In genomic region chr12:77102123-77102522, GRCh38 we compare ENCODE assay signal across 18 cellular contexts. TPM values are rescaled to one million over a fixed set of nuclear protein-coding genes. Genes with fewer than 3 reads are reported as not detected.
A peak's percentile ranks its signal among the peaks of the same experiment; 100 is the strongest.
DNase-seq lines count a peak whose midpoint lies in the region; ATAC-seq, FAIRE-seq and TF ChIP-seq lines count a peak whose summit lies in the region.
"Had no signal": no experiment of that assay in that cellular context is flagged by ENCODE, and none has a peak within 500 bp of the region (broad histone marks: within the 10 kb centered on the region; RNA-seq: fewer than 3 reads in every experiment).

No MANE protein-coding gene starts in this region.

- H3K36me3 Mint-ChIP-seq in astrocyte (ENCODE audit: low read depth, unreplicated experiment) = no peaks in the 10 kb centered on the region
- no peaks in the 10 kb centered on the region for H3K36me3 Mint-ChIP-seq in activated T-cell treated with anti-CD3 and anti-CD28 coated beads, Interleukin-2, amount 50 U/mL, for 24 hours (ENCODE audit: low read depth)
- H3K36me3 Mint-ChIP-seq: CD8-positive, alpha-beta T cell had no signal

- intact Hi-C loops in HCT116 (cut with micrococcal nuclease) = no loop called here

- DNase-seq in HCT116 (ENCODE audit: low read depth, low spot score) (no peak), astrocyte (ENCODE audit: low read depth) (no peak), iris pigment epithelial cell (ENCODE audit: low read depth) (peak; percentile 45), NCI-H1417 (lab: John Stamatoyannopoulos, UW) (no peak), glomerular visceral epithelial cell (ENCODE audit: extremely low spot score) (no peak), NOMO-1 treated with DMSO at 0.1 percent for 48 hours (lab: John Stamatoyannopoulos, UW; ENCODE audit: unreplicated experiment) (no peak)
- DNase-seq in activated T-cell treated with anti-CD3 and anti-CD28 coated beads, Interleukin-2, amount 50 U/mL, for 24 hours = no peak
- DNase-seq: CD8-positive, alpha-beta T cell; NCI-H1105 treated with DMSO at 0.1 percent for 48 hours; NCI-H1694 treated with DMSO at 0.1 percent for 48 hours; NCI-H2227 treated with DMSO at 0.1 percent for 48 hours; NCI-H510A treated with DMSO at 0.1 percent for 48 hours; NCI-H774; RPMI8226; SIG-M5 had no signal

- no peak overlapping the region for H3K27ac Mint-ChIP-seq in astrocyte (ENCODE audit: unreplicated experiment)
- H3K27ac Mint-ChIP-seq in activated T-cell treated with anti-CD3 and anti-CD28 coated beads, Interleukin-2, amount 50 U/mL, for 24 hours = no peak overlapping the region
- H3K27ac Mint-ChIP-seq: CD8-positive, alpha-beta T cell had no signal

- H2AFZ ChIP-seq in ACC112 (ENCODE audit: low read length, unreplicated experiment) (peak overlapping the region; percentile 47), HCT116 (ENCODE audit: low read depth, low read length, poor library complexity, severe bottlenecking) (peak overlapping the region; percentile 83), astrocyte (ENCODE audit: low read depth, low read length) (no peak overlapping the region)

- H3K9ac ChIP-seq in HCT116 (ENCODE audit: low read length) (no peak overlapping the region), astrocyte (ENCODE audit: low read length) (no peak overlapping the region)
- H3K9ac ChIP-seq: BLaER1 treated with 17β-estradiol and CSF1 and Interleukin-3, amounts not matched to agents 10 nM and 100 nM had no signal

- H3K27ac ChIP-seq in ACC112 (ENCODE audit: low read depth, low read length) (peak overlapping the region; percentile 84), HCT116 (ENCODE audit: low read depth, low read length) (no peak overlapping the region), astrocyte (ENCODE audit: low read depth, low read length) (peak overlapping the region; percentile 39)
- H3K27ac ChIP-seq: BLaER1 treated with 17β-estradiol and CSF1 and Interleukin-3, amounts not matched to agents 10 nM and 100 nM had no signal

- H3K9me2 ChIP-seq in HCT116 (ENCODE audit: insufficient read depth) = no peaks in the 10 kb centered on the region

- no peaks in the 10 kb centered on the region for H3K27me3 Mint-ChIP-seq in astrocyte (ENCODE audit: low read depth, unreplicated experiment)
- H3K27me3 Mint-ChIP-seq in activated T-cell treated with anti-CD3 and anti-CD28 coated beads, Interleukin-2, amount 50 U/mL, for 24 hours = peaks cover 12% of the 10 kb centered on the region

- CTCF ChIA-PET in HCT116 (lab: Charles Lee) = interaction anchor here (1.2 kb wide), 1 partner anchor 91 kb away, joined by 4 read pairs; no protein-coding TSS in a partner anchor

- no peak for TF ChIP-seq POLR2A in HCT116 (IDR thresholded peaks at IDR 0.05; ENCODE audit: borderline replicate concordance, extremely low read depth, insufficient read depth, insufficient read length)

- POLR2A ChIA-PET in HCT116 (lab: Charles Lee) = interaction anchor here (0.7 kb wide), 1 partner anchor 17 kb away, joined by 3 read pairs; no protein-coding TSS in a partner anchor

- TF ChIP-seq CTCF in HCT116 (IDR thresholded peaks at IDR 0.05 in 2 of 3, conservative IDR thresholded peaks at IDR 0.05 in 1 of 3; ENCODE audit: borderline replicate concordance in 1 of 3, insufficient read depth in 1 of 3, low read depth in 2 of 3, low read length in 2 of 3) = no peak
- no peak for TF ChIP-seq CTCF in astrocyte (IDR thresholded peaks at IDR 0.05; ENCODE audit: insufficient read depth, low read depth, low read length)

- no TSS peak for BruUV-seq in HCT116 (replicated peaks; lab: Mats Ljungman, UMichigan)

- no peak for ATAC-seq in HCT116
- ATAC-seq: CD8-positive, alpha-beta T cell had no signal

- RAD21 ChIA-PET in HCT116 (lab: Charles Lee; ENCODE audit: low non-redundant PET in 1 of 2, low total read pairs in 2 of 2, uncharacterized antibody in 2 of 2, unreplicated experiment in 2 of 2) = no interaction called here

- H3K4me2 ChIP-seq in HCT116 (ENCODE audit: low read length) (peak overlapping the region; percentile 44), astrocyte (ENCODE audit: low read length) (peak overlapping the region; percentile 63)
- H3K4me2 ChIP-seq: BLaER1 treated with 17β-estradiol and CSF1 and Interleukin-3, amounts not matched to agents 10 nM and 100 nM had no signal

- H3K4me1 ChIP-seq in ACC112 (ENCODE audit: control insufficient read depth, insufficient read depth, low read length, unreplicated experiment) (peaks cover 37% of the 10 kb centered on the region), HCT116 (ENCODE audit: control insufficient read depth in 1 of 2, insufficient read depth in 2 of 2, low read length in 2 of 2) (peaks cover 0 to 29% of the 10 kb centered on the region in 2 experiments; a peak in 2 of 4 replicates), astrocyte (ENCODE audit: insufficient read depth, low read length) (peaks cover 26% of the 10 kb centered on the region)
- H3K4me1 ChIP-seq: BLaER1 treated with 17β-estradiol and CSF1 and Interleukin-3, amounts not matched to agents 10 nM and 100 nM had no signal

- TF ChIP-seq RAD21 in HCT116 (IDR thresholded peaks at IDR 0.05; ENCODE audit: low read depth) = no peak

- no peaks in the 10 kb centered on the region for H3K27me3 ChIP-seq in ACC112 (ENCODE audit: insufficient read depth, low read length)
- no peaks in the 10 kb centered on the region for H3K27me3 ChIP-seq in HCT116 (ENCODE audit: insufficient read depth, low read length)
- H3K27me3 ChIP-seq in astrocyte (ENCODE audit: insufficient read depth, low read length) = no peaks in the 10 kb centered on the region
- H3K27me3 ChIP-seq: BLaER1 treated with 17β-estradiol and CSF1 and Interleukin-3, amounts not matched to agents 10 nM and 100 nM had no signal

- H3K4me3 Mint-ChIP-seq in astrocyte (ENCODE audit: unreplicated experiment) = no peak overlapping the region
- no peak overlapping the region for H3K4me3 Mint-ChIP-seq in activated T-cell treated with anti-CD3 and anti-CD28 coated beads, Interleukin-2, amount 50 U/mL, for 24 hours
- H3K4me3 Mint-ChIP-seq: CD8-positive, alpha-beta T cell had no signal

- H3K79me2 ChIP-seq in ACC112 (ENCODE audit: control insufficient read depth, insufficient read depth, low read length, unreplicated experiment) (no peaks in the 10 kb centered on the region), HCT116 (ENCODE audit: insufficient read depth, low read length) (no peaks in the 10 kb centered on the region), astrocyte (ENCODE audit: insufficient read depth, low read length) (no peaks in the 10 kb centered on the region)

- H3K36me3 ChIP-seq in ACC112 (ENCODE audit: insufficient read depth, low read length) = no peaks in the 10 kb centered on the region
- H3K36me3 ChIP-seq in HCT116 (ENCODE audit: control insufficient read depth in 1 of 2, insufficient read depth in 2 of 2, low read length in 2 of 2) = no peaks in the 10 kb centered on the region
- no peaks in the 10 kb centered on the region for H3K36me3 ChIP-seq in astrocyte (ENCODE audit: insufficient read depth, low read length)
- H3K36me3 ChIP-seq: BLaER1 treated with 17β-estradiol and CSF1 and Interleukin-3, amounts not matched to agents 10 nM and 100 nM had no signal

- H3K9me3 Mint-ChIP-seq in astrocyte (ENCODE audit: unreplicated experiment) = peaks cover 3% of the 10 kb centered on the region
- H3K9me3 Mint-ChIP-seq in activated T-cell treated with anti-CD3 and anti-CD28 coated beads, Interleukin-2, amount 50 U/mL, for 24 hours = no peaks in the 10 kb centered on the region
- H3K9me3 Mint-ChIP-seq: CD8-positive, alpha-beta T cell had no signal

- H3K9me3 ChIP-seq in HCT116 (ENCODE audit: control insufficient read depth in 1 of 2, insufficient read depth in 1 of 2, low read depth in 1 of 2, low read length in 2 of 2) = no peaks in the 10 kb centered on the region
- H3K9me3 ChIP-seq in astrocyte (ENCODE audit: insufficient read depth, low read depth, low read length) = no peaks in the 10 kb centered on the region
- H3K9me3 ChIP-seq: BLaER1 treated with 17β-estradiol and CSF1 and Interleukin-3, amounts not matched to agents 10 nM and 100 nM had no signal

- no peak for FAIRE-seq in astrocyte (lab: Jason Lieb, UNC)
- FAIRE-seq: GM12892 had no signal

- peaks cover 24% of the 10 kb centered on the region for H3K4me1 Mint-ChIP-seq in astrocyte (ENCODE audit: low read depth, unreplicated experiment)
- no peaks in the 10 kb centered on the region for H3K4me1 Mint-ChIP-seq in activated T-cell treated with anti-CD3 and anti-CD28 coated beads, Interleukin-2, amount 50 U/mL, for 24 hours (ENCODE audit: low read depth)

- H3K4me3 ChIP-seq in ACC112 (ENCODE audit: low read depth, low read length) (peak overlapping the region; percentile 46), HCT116 (replicated peaks in 1 of 2; ENCODE audit: low read depth in 1 of 2, low read length in 2 of 2) (no peak overlapping the region), astrocyte (ENCODE audit: insufficient read depth, low read depth, low read length) (no peak overlapping the region)
- H3K4me3 ChIP-seq: BLaER1 treated with 17β-estradiol and CSF1 and Interleukin-3, amounts not matched to agents 10 nM and 100 nM had no signal

- no peaks in the 10 kb centered on the region for H4K20me1 ChIP-seq in HCT116 (ENCODE audit: insufficient read depth)
- no peaks in the 10 kb centered on the region for H4K20me1 ChIP-seq in astrocyte (ENCODE audit: insufficient read depth, low read length)
- H4K20me1 ChIP-seq: BLaER1 treated with 17β-estradiol and CSF1 and Interleukin-3, amounts not matched to agents 10 nM and 100 nM had no signal

TF ChIP-seq in HCT116, 20 proteins besides CTCF, POLR2A, EP300 and RAD21:
- TF ChIP-seq FOSL1 (IDR thresholded peaks at IDR 0.05; ENCODE audit: low read depth) = no peak

RNA-seq across cellular contexts. Expression of gene E2F7, which starts 36.8 kb away (rescaled TPM):
- total RNA-seq in HCT116 (2021; ENCODE audit: unreplicated experiment) (19.5 TPM), astrocyte (21.5 and 26.2 TPM in 2 replicates)
- 7.7 and 8.0 TPM in 2 replicates for polyA plus RNA-seq in HCT116 (2012)
